ENCODE assay signal across 24 cellular contexts in the genomic region with DNA sequence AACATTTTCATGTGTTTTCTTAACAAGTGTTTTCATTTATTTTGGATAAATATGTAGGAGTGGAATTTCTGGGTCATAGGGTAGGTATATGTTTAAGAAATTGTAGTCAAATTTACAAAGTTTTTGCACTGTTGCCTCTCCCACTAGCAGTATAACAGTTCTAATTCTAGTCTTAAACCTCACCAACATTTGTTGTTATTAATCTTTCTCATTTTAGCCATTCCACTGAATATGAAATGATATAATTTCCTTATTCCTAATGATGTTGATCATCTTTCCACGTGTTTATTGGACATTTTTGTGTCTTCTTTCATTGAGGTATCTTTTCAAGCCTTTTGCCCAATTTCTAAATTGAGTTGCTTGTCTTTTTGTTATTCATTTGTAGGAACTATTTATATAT.
"Had no signal": no experiment of that assay in that cellular context is flagged by ENCODE, and none has a peak within 500 bp of the region (broad histone marks: within the 10 kb centered on the region; RNA-seq: fewer than 3 reads in every experiment).

No MANE protein-coding gene starts in this region.

- DNase-seq: colonic mucosa; cortex of kidney; dermis blood vessel endothelial cell; dorsolateral prefrontal cortex; effector CD4-positive, alpha-beta T cell; effector CD8-positive, alpha-beta T cell; effector memory CD4-positive, alpha-beta T cell; effector memory CD8-positive, alpha-beta T cell; endodermal cell; erythroblast; esophagus squamous epithelium; foreskin fibroblast; foreskin keratinocyte; foreskin melanocyte; gastrocnemius medialis; glutamatergic neuron; head of caudate nucleus; heart left ventricle; heart right ventricle had no signal

- H2AFZ ChIP-seq: hepatocyte had no signal

- H3K4me3 ChIP-seq: colonic mucosa, coronary artery, dorsolateral prefrontal cortex, esophagus muscularis mucosa, esophagus squamous epithelium, gastrocnemius medialis, gastroesophageal sphincter, heart left ventricle, heart right ventricle, hepatocyte had no signal

- H3K4me2 ChIP-seq: hepatocyte had no signal

- H3K27me3 ChIP-seq: colonic mucosa, dorsolateral prefrontal cortex, esophagus squamous epithelium, foreskin keratinocyte, gastrocnemius medialis, heart left ventricle, heart right ventricle, hepatocyte had no signal

- H3K79me2 ChIP-seq: hepatocyte had no signal

- H3K27ac ChIP-seq: colonic mucosa, coronary artery, dorsolateral prefrontal cortex, epithelial cell of prostate, esophagus muscularis mucosa, esophagus squamous epithelium, foreskin keratinocyte, gastrocnemius medialis, gastroesophageal sphincter, heart left ventricle, heart right ventricle, hepatocyte had no signal

- H3K9me3 ChIP-seq: colonic mucosa, esophagus squamous epithelium, gastrocnemius medialis had no signal

- H3K36me3 ChIP-seq: colonic mucosa, esophagus muscularis mucosa, esophagus squamous epithelium, gastrocnemius medialis, gastroesophageal sphincter, heart left ventricle, heart right ventricle had no signal

- H3K4me1 ChIP-seq: colonic mucosa, esophagus muscularis mucosa, gastrocnemius medialis, gastroesophageal sphincter had no signal
